26 cellular contexts compared by ENCODE assay signal in genomic region chr7:137272249-137272648, GRCh38.
A peak's percentile ranks its signal among the peaks of the same experiment; 100 is the strongest.
DNase-seq lines count a peak whose midpoint lies in the region; ATAC-seq and TF ChIP-seq lines count a peak whose summit lies in the region.
"Had no signal": no experiment of that assay in that cellular context is flagged by ENCODE, and none has a peak within 500 bp of the region (broad histone marks: within the 10 kb centered on the region; RNA-seq: fewer than 3 reads in every experiment).

No MANE protein-coding gene starts in this region.

- DNase-seq in IMR-90: no peak
- no peak for DNase-seq in PC-9
- peak; percentile 24 for DNase-seq in amniotic epithelial cell (ENCODE audit: low read depth)
- DNase-seq in right lobe of liver: no peak
- no peak for DNase-seq in activated T-cell treated with anti-CD3 and anti-CD28 coated beads, Interleukin-2, amount 50 U/mL, for 48 hours
- no peak for DNase-seq in NCI-H2227 (lab: John Stamatoyannopoulos, UW; ENCODE audit: unreplicated experiment)
- DNase-seq in activated T-helper 1 cell treated with anti-CD3 and anti-CD28 coated beads, Interleukin-12 subunit alpha, Interleukin-12 subunit beta, Interleukin-2, Interleukin-4 antibody, amounts not matched to agents 30 ng/mL and 10 ng/mL and 1 ng/mL, durations not matched to agents 14 hours and 24 hours and 36 hours (ENCODE audit: low spot score): no peak
- DNase-seq in NOMO-1 (lab: John Stamatoyannopoulos, UW; ENCODE audit: unreplicated experiment in 2 of 2): no peak
- DNase-seq: 8988T; ACHN; BE2C; C1 segment of cervical spinal cord; CD4-positive, alpha-beta memory T cell; CD4-positive, CD25-positive, alpha-beta regulatory T cell; CD8-positive, alpha-beta memory T cell; COR-L47; DMS 273 treated with DMSO at 0.1 percent for 48 hours; DMS153; DMS53; DMS79; DND-41; EL; GDM1 had no signal

- in situ Hi-C loops in IMR-90 (cut with MboI; ENCODE audit: low sequenced_read_pairs): no loop called here

- H3K4me3 ChIP-seq in IMR-90 (ENCODE audit: insufficient read depth, low read depth, low read length): no peak overlapping the region
- no peak overlapping the region for H3K4me3 ChIP-seq in PC-9
- H3K4me3 ChIP-seq in right lobe of liver: no peak overlapping the region
- H3K4me3 ChIP-seq: BLaER1, GM12878 had no signal

- H3K9ac ChIP-seq in IMR-90 (ENCODE audit: low read depth, low read length): no peak overlapping the region
- H3K9ac ChIP-seq: BLaER1 had no signal

- POLR2A ChIA-PET in IMR-90 (lab: Charles Lee; ENCODE audit: unreplicated experiment): interaction anchor here (0.6 kb wide), 1 partner anchor 11 kb away, joined by 3 read pairs; no protein-coding TSS in a partner anchor
- POLR2A ChIA-PET in PC-9 (lab: Charles Lee; ENCODE audit: unreplicated experiment): interaction anchor here (0.6 kb wide), 1 partner anchor 27 kb away, joined by 4 read pairs; no protein-coding TSS in a partner anchor

- CTCF ChIA-PET in IMR-90 (lab: Yijun Ruan, JAX) (interaction anchor here (0.9 kb wide), 1 partner anchor 15 kb away, joined by 6 read pairs; no protein-coding TSS in a partner anchor), PC-9 (lab: Charles Lee) (interaction anchor here (0.6 kb wide), 1 partner anchor 354 kb away, joined by 8 read pairs; no protein-coding TSS in a partner anchor)

- H3K9me1 ChIP-seq in IMR-90 (ENCODE audit: insufficient read depth, low read length): peaks cover 5% of the 10 kb centered on the region; the same call in 1 of the 2 replicates

- H3K56ac ChIP-seq in IMR-90 (ENCODE audit: extremely low read depth, insufficient read depth, low read length): no peak overlapping the region

- no peaks in the 10 kb centered on the region for H3K79me2 ChIP-seq in PC-9 (ENCODE audit: low read depth)

- H3K36me3 Mint-ChIP-seq in activated T-helper 1 cell treated with anti-CD3 and anti-CD28 coated beads, Interleukin-12 subunit alpha, Interleukin-12 subunit beta, Interleukin-2, Interleukin-4 antibody, amounts not matched to agents 30 ng/mL and 10 ng/mL and 1 ng/mL, durations not matched to agents 14 hours and 24 hours and 36 hours (ENCODE audit: low read depth): no peaks in the 10 kb centered on the region
- H3K36me3 Mint-ChIP-seq: CD14-positive monocyte; CD4-positive, alpha-beta memory T cell; CD4-positive, CD25-positive, alpha-beta regulatory T cell; CD8-positive, alpha-beta memory T cell had no signal

- H3K4ac ChIP-seq in IMR-90 (ENCODE audit: low read depth, low read length): no peak overlapping the region

- ATAC-seq in IMR-90 (ENCODE audit: low read depth) (no peak), right lobe of liver (peak; percentile 85 to 95 (median 92))
- ATAC-seq: GM12878 had no signal

- no peaks in the 10 kb centered on the region; a peak in 2 of 4 replicates for H3K79me1 ChIP-seq in IMR-90 (ENCODE audit: low read depth in 1 of 2, low read length in 2 of 2)

- H2BK120ac ChIP-seq in IMR-90 (ENCODE audit: low read depth, low read length): no peak overlapping the region

- no peak overlapping the region for H4K91ac ChIP-seq in IMR-90 (ENCODE audit: insufficient read depth, low read depth, low read length)

- H3K4me1 ChIP-seq in IMR-90 (ENCODE audit: control insufficient read depth, insufficient read depth, low read length): no peaks in the 10 kb centered on the region
- no peaks in the 10 kb centered on the region for H3K4me1 ChIP-seq in PC-9 (replicated peaks; ENCODE audit: insufficient read depth)
- H3K4me1 ChIP-seq in right lobe of liver: peaks cover 0 to 16% (median 5%) of the 10 kb centered on the region in 4 donors
- H3K4me1 ChIP-seq: BE2C, BLaER1 had no signal

- H3K9me3 Mint-ChIP-seq in activated T-helper 1 cell treated with anti-CD3 and anti-CD28 coated beads, Interleukin-12 subunit alpha, Interleukin-12 subunit beta, Interleukin-2, Interleukin-4 antibody, amounts not matched to agents 30 ng/mL and 10 ng/mL and 1 ng/mL, durations not matched to agents 14 hours and 24 hours and 36 hours: no peaks in the 10 kb centered on the region

- no peak overlapping the region for H2AK5ac ChIP-seq in IMR-90 (ENCODE audit: low read depth, low read length)

- no peaks in the 10 kb centered on the region for H4K20me1 ChIP-seq in IMR-90 (ENCODE audit: insufficient read depth, low read length)
- no peaks in the 10 kb centered on the region for H4K20me1 ChIP-seq in PC-9 (ENCODE audit: insufficient read depth)
- H4K20me1 ChIP-seq: BLaER1 had no signal

- TF ChIP-seq RAD21 in IMR-90 (IDR thresholded peaks at IDR 0.05; ENCODE audit: low read length): no peak

- no peak overlapping the region for H3K4me3 Mint-ChIP-seq in activated T-helper 1 cell treated with anti-CD3 and anti-CD28 coated beads, Interleukin-12 subunit alpha, Interleukin-12 subunit beta, Interleukin-2, Interleukin-4 antibody, amounts not matched to agents 30 ng/mL and 10 ng/mL and 1 ng/mL, durations not matched to agents 14 hours and 24 hours and 36 hours
- H3K4me3 Mint-ChIP-seq: CD14-positive monocyte; CD4-positive, alpha-beta memory T cell; CD4-positive, CD25-positive, alpha-beta regulatory T cell; CD8-positive, alpha-beta memory T cell had no signal

- H3K9me3 ChIP-seq in IMR-90 (ENCODE audit: control insufficient read depth, insufficient read depth, low read length): no peaks in the 10 kb centered on the region
- no peaks in the 10 kb centered on the region; the same call in 1 of the 2 replicates for H3K9me3 ChIP-seq in PC-9 (ENCODE audit: insufficient read depth, low read depth)
- no peaks in the 10 kb centered on the region for H3K9me3 ChIP-seq in right lobe of liver
- H3K9me3 ChIP-seq: BE2C, BLaER1 had no signal

- H3K27ac ChIP-seq in IMR-90 (ENCODE audit: insufficient read depth, low read length) (no peak overlapping the region), PC-9 (no peak overlapping the region), right lobe of liver (peak overlapping the region in 1 of 3 donors; percentile 24)
- H3K27ac ChIP-seq: BLaER1 had no signal

- dilution Hi-C loops in IMR-90 (cut with HindIII; ENCODE audit: low sequenced_read_pairs, unreplicated experiment): no loop called here

- H3K27ac Mint-ChIP-seq in activated T-helper 1 cell treated with anti-CD3 and anti-CD28 coated beads, Interleukin-12 subunit alpha, Interleukin-12 subunit beta, Interleukin-2, Interleukin-4 antibody, amounts not matched to agents 30 ng/mL and 10 ng/mL and 1 ng/mL, durations not matched to agents 14 hours and 24 hours and 36 hours: no peak overlapping the region
- H3K27ac Mint-ChIP-seq: CD14-positive monocyte; CD4-positive, alpha-beta memory T cell; CD4-positive, CD25-positive, alpha-beta regulatory T cell; CD8-positive, alpha-beta memory T cell had no signal

- H4K5ac ChIP-seq in IMR-90 (ENCODE audit: low read depth, low read length): no peak overlapping the region

- no peak overlapping the region for H2AK9ac ChIP-seq in IMR-90 (replicated peaks; ENCODE audit: low read depth, low read length, poor library complexity)

- no peaks in the 10 kb centered on the region for H3K27me3 ChIP-seq in IMR-90 (ENCODE audit: control insufficient read depth, insufficient read depth, low read length)
- H3K27me3 ChIP-seq in PC-9 (ENCODE audit: insufficient read depth, low read depth): no peaks in the 10 kb centered on the region
- H3K27me3 ChIP-seq in right lobe of liver: no peaks in the 10 kb centered on the region
- H3K27me3 ChIP-seq: BE2C, BLaER1 had no signal

- no peaks in the 10 kb centered on the region for H3K27me3 Mint-ChIP-seq in activated T-helper 1 cell treated with anti-CD3 and anti-CD28 coated beads, Interleukin-12 subunit alpha, Interleukin-12 subunit beta, Interleukin-2, Interleukin-4 antibody, amounts not matched to agents 30 ng/mL and 10 ng/mL and 1 ng/mL, durations not matched to agents 14 hours and 24 hours and 36 hours (ENCODE audit: insufficient read depth)
- H3K27me3 Mint-ChIP-seq: CD4-positive, alpha-beta memory T cell; CD4-positive, CD25-positive, alpha-beta regulatory T cell; CD8-positive, alpha-beta memory T cell had no signal

- TF ChIP-seq CTCF in IMR-90 (conservative IDR thresholded peaks at IDR 0.05; ENCODE audit: low read depth, low read length) (no peak), PC-9 (conservative IDR thresholded peaks at IDR 0.05) (no peak), right lobe of liver (IDR thresholded peaks at IDR 0.05) (no peak)

- H3K4me1 Mint-ChIP-seq in activated T-helper 1 cell treated with anti-CD3 and anti-CD28 coated beads, Interleukin-12 subunit alpha, Interleukin-12 subunit beta, Interleukin-2, Interleukin-4 antibody, amounts not matched to agents 30 ng/mL and 10 ng/mL and 1 ng/mL, durations not matched to agents 14 hours and 24 hours and 36 hours (ENCODE audit: low read depth): no peaks in the 10 kb centered on the region
- H3K4me1 Mint-ChIP-seq: CD14-positive monocyte; CD4-positive, alpha-beta memory T cell; CD4-positive, CD25-positive, alpha-beta regulatory T cell; CD8-positive, alpha-beta memory T cell had no signal

- 100% methylated on average over 1 of the region's 5 CpGs; no CpG with 5 or more reads in 1 of the 2 experiments for WGBS in IMR-90 (ENCODE audit: extremely low coverage in 2 of 2, insufficient read length in 1 of 2), 2 experiments
- 34% methylated on average over 5 of the region's 5 CpGs for WGBS in right lobe of liver (ENCODE audit: insufficient coverage, low coverage, low lambda C conversion rate, missing lambda C conversion rate)

- H3K14ac ChIP-seq in IMR-90 (replicated peaks; ENCODE audit: low read depth, low read length): 0 out of 2 replicates have a peak overlapping the region, but pooled peaks have one; percentile 23

- no peak overlapping the region for H2BK15ac ChIP-seq in IMR-90 (ENCODE audit: low read depth, low read length)

- H3K23ac ChIP-seq in IMR-90 (ENCODE audit: low read depth, low read length): no peak overlapping the region

- no peaks in the 10 kb centered on the region for H3F3A ChIP-seq in PC-9 (ENCODE audit: insufficient read depth, low read depth)

- no peak overlapping the region for H2AFZ ChIP-seq in IMR-90 (replicated peaks; ENCODE audit: low read length, poor library complexity)
- 0 out of 2 replicates have a peak overlapping the region, but pooled peaks have one; percentile 21 for H2AFZ ChIP-seq in PC-9

- BruUV-seq in IMR-90 (replicated peaks; lab: Mats Ljungman, UMichigan) (no TSS peak), PC-9 (replicated peaks; lab: Mats Ljungman, UMichigan) (no TSS peak)

- H3K4me2 ChIP-seq in IMR-90 (ENCODE audit: low read depth, low read length) (no peak overlapping the region), PC-9 (no peak overlapping the region)
- H3K4me2 ChIP-seq: BLaER1 had no signal

- H3K36me3 ChIP-seq in IMR-90 (ENCODE audit: control insufficient read depth, insufficient read depth, low read length): no peaks in the 10 kb centered on the region; the same call in 1 of the 2 replicates
- H3K36me3 ChIP-seq in PC-9 (ENCODE audit: low read depth): no peaks in the 10 kb centered on the region
- H3K36me3 ChIP-seq in right lobe of liver: no peaks in the 10 kb centered on the region
- H3K36me3 ChIP-seq: BE2C, BLaER1 had no signal

- H3K9me2 ChIP-seq in PC-9 (ENCODE audit: insufficient read depth): no peaks in the 10 kb centered on the region

- H2BK20ac ChIP-seq in IMR-90 (ENCODE audit: low read depth, low read length): no peak overlapping the region

- H4K8ac ChIP-seq in IMR-90 (ENCODE audit: low read depth in 2 of 2, low read length in 2 of 2): no peak overlapping the region

- H2BK5ac ChIP-seq in IMR-90 (ENCODE audit: low read depth, low read length, poor library complexity, severe bottlenecking): no peak overlapping the region

- intact Hi-C loops in IMR-90 (cut with micrococcal nuclease): no loop called here
- intact Hi-C loops in PC-9 (cut with micrococcal nuclease; ENCODE audit: unreplicated experiment): loop anchor here (10.0 kb wide), 1 partner anchor 323 kb away; no protein-coding TSS in a partner anchor
- intact Hi-C loops in right lobe of liver (cut with DNase I): no loop called here
- intact Hi-C loops in activated T-helper 1 cell treated with anti-CD3 and anti-CD28 coated beads, Interleukin-12 subunit alpha, Interleukin-12 subunit beta, Interleukin-2, Interleukin-4 antibody, amounts not matched to agents 30 ng/mL and 10 ng/mL and 1 ng/mL, durations not matched to agents 14 hours and 24 hours and 36 hours (cut with micrococcal nuclease): no loop called here

- TF ChIP-seq POLR2A in IMR-90 (IDR thresholded peaks at IDR 0.05; ENCODE audit: low read depth, low read length) (no peak), right lobe of liver (IDR thresholded peaks at IDR 0.05) (no peak)

- no peak overlapping the region for H3K18ac ChIP-seq in IMR-90 (ENCODE audit: low read depth, low read length)
